In the genomic region with DNA sequence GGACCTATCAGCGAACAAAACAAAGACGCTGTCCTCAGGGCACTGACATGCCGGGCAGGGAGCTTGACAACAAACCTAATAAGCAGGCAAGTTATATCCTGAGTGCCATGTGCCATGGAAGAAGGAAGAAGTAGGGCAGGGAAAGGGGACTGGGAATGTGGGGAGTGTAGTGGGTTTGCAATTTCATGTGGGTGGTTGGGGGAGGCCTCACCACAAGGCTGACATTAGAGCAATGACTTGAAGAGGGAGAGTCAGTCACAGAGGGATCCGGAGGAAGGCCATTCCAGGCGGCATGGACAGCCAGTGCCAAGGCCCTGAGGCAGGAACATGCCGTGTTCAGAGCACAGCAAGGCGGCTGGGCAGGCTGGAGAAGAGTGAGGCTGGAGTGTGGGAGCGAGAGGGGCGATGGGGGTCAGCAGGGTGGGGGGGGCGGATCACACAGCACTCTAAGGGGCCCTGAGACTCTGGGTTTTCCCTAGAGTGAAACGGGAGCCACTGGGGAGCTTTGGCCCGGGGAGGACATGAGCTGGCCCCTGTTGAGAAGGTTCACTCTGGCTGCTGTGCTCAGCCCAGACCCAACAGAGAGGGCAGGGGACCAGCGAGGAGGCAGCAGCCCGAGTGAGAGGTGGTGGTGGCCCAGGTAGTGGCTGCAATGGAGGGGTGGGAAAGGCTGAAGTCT, we compare ENCODE assay signal across 20 cellular contexts.
DNase-seq lines count a peak whose midpoint lies in the region; ATAC-seq and TF ChIP-seq lines count a peak whose summit lies in the region.
"Had no signal": no experiment of that assay in that cellular context is flagged by ENCODE, and none has a peak within 500 bp of the region (broad histone marks: within the 10 kb centered on the region; RNA-seq: fewer than 3 reads in every experiment).

No MANE protein-coding gene starts in this region.

- no peaks in the 10 kb centered on the region for H3K9me3 Mint-ChIP-seq in activated CD4-positive, alpha-beta memory T cell treated with anti-CD3 and anti-CD28 coated beads for 36 hours
- H3K9me3 Mint-ChIP-seq in activated CD4-positive, alpha-beta memory T cell treated with anti-CD3 and anti-CD28 coated beads, Interleukin-2, amount 10 ng/mL, durations not matched to agents 7 days and 5 days: no peaks in the 10 kb centered on the region
- H3K9me3 Mint-ChIP-seq in T-cell (no peaks in the 10 kb centered on the region), glutamatergic neuron (ENCODE audit: unreplicated experiment) (peaks cover 28% of the 10 kb centered on the region)
- H3K9me3 Mint-ChIP-seq: activated T-helper 1 cell treated with anti-CD3 and anti-CD28 coated beads, Interleukin-12 subunit alpha, Interleukin-12 subunit beta, Interleukin-2, Interleukin-4 antibody, amounts not matched to agents 30 ng/mL and 10 ng/mL and 1 ng/mL, durations not matched to agents 14 hours and 24 hours and 36 hours had no signal

- H3K27ac ChIP-seq in sigmoid colon: peak overlapping the region; percentile 30 to 81 (median 68)
- H3K27ac ChIP-seq: BLaER1, WERI-Rb-1 had no signal

- CTCF ChIA-PET in activated CD4-positive, alpha-beta memory T cell treated with anti-CD3 and anti-CD28 coated beads for 36 hours (lab: Charles Lee): interaction anchor here (6.4 kb wide), 1 partner anchor 87 kb away, joined by 142 read pairs; the partner anchor contains the start of genes EFCAB9 and STK10
- CTCF ChIA-PET in activated CD4-positive, alpha-beta memory T cell treated with anti-CD3 and anti-CD28 coated beads, Interleukin-2, amount 10 ng/mL, durations not matched to agents 7 days and 5 days (lab: Charles Lee): interaction anchor here (1.2 to 2.9 kb wide), 2 partner anchors 85 to 87 kb away, joined by 3 to 8 read pairs; partner anchors contain the start of gene STK10
- CTCF ChIA-PET in T-cell (lab: Charles Lee): interaction anchor here (0.7 to 1.0 kb wide), 3 partner anchors 35 to 127 kb away, joined by 6 to 8 read pairs (median 7); no protein-coding TSS in a partner anchor

- H3K4me1 ChIP-seq in sigmoid colon: peaks cover 0 to 40% (median 35%) of the 10 kb centered on the region in 4 donors

- no peak for TF ChIP-seq POLR2A in sigmoid colon (IDR thresholded peaks at IDR 0.05)

- no peak for DNase-seq in activated CD4-positive, alpha-beta memory T cell treated with anti-CD3 and anti-CD28 coated beads for 36 hours
- DNase-seq in activated CD4-positive, alpha-beta memory T cell treated with anti-CD3 and anti-CD28 coated beads, Interleukin-2, amount 10 ng/mL, durations not matched to agents 7 days and 5 days: no peak
- DNase-seq in T-cell: no peak
- DNase-seq in glutamatergic neuron: no peak
- no peak for DNase-seq in sigmoid colon
- no peak for DNase-seq in activated CD4-positive, CD25-positive, alpha-beta regulatory T cell treated with anti-CD3 and anti-CD28 coated beads, Interleukin-2, amount 50 U/mL, for 72 hours
- no peak for DNase-seq in putamen (ENCODE audit: low spot score)
- no peak for DNase-seq in OCI-M1 (lab: John Stamatoyannopoulos, UW)
- DNase-seq: activated CD8-positive, alpha-beta memory T cell treated with anti-CD3 and anti-CD28 coated beads for 24 hours; amniotic stem cell; NCI-H1048; NCI-H2081; NCI-H510A; nucleus accumbens; RPMI8226; WERI-Rb-1 had no signal

- H3K27me3 Mint-ChIP-seq in activated CD4-positive, alpha-beta memory T cell treated with anti-CD3 and anti-CD28 coated beads for 36 hours: no peaks in the 10 kb centered on the region
- H3K27me3 Mint-ChIP-seq in activated CD4-positive, alpha-beta memory T cell treated with anti-CD3 and anti-CD28 coated beads, Interleukin-2, amount 10 ng/mL, durations not matched to agents 7 days and 5 days: no peaks in the 10 kb centered on the region
- no peaks in the 10 kb centered on the region for H3K27me3 Mint-ChIP-seq in T-cell
- H3K27me3 Mint-ChIP-seq in glutamatergic neuron (ENCODE audit: unreplicated experiment): peaks cover 18% of the 10 kb centered on the region

- H3K9me3 ChIP-seq in sigmoid colon: no peaks in the 10 kb centered on the region
- H3K9me3 ChIP-seq: A549, BLaER1 had no signal

- peaks cover 24% of the 10 kb centered on the region for H3K4me1 Mint-ChIP-seq in activated CD4-positive, alpha-beta memory T cell treated with anti-CD3 and anti-CD28 coated beads for 36 hours (ENCODE audit: low read depth)
- H3K4me1 Mint-ChIP-seq in activated CD4-positive, alpha-beta memory T cell treated with anti-CD3 and anti-CD28 coated beads, Interleukin-2, amount 10 ng/mL, durations not matched to agents 7 days and 5 days: peaks cover 41% of the 10 kb centered on the region
- peaks cover 20 to 33% (median 24%) of the 10 kb centered on the region in 3 donors for H3K4me1 Mint-ChIP-seq in T-cell
- H3K4me1 Mint-ChIP-seq in glutamatergic neuron (ENCODE audit: low read depth, unreplicated experiment): peaks cover 55% of the 10 kb centered on the region

- peak overlapping the region; percentile 34 for H3K27ac Mint-ChIP-seq in activated CD4-positive, alpha-beta memory T cell treated with anti-CD3 and anti-CD28 coated beads for 36 hours
- H3K27ac Mint-ChIP-seq in activated CD4-positive, alpha-beta memory T cell treated with anti-CD3 and anti-CD28 coated beads, Interleukin-2, amount 10 ng/mL, durations not matched to agents 7 days and 5 days: no peak overlapping the region
- H3K27ac Mint-ChIP-seq in T-cell: peak overlapping the region; percentile 56 to 77
- peak overlapping the region; percentile 99 for H3K27ac Mint-ChIP-seq in glutamatergic neuron (ENCODE audit: unreplicated experiment)
- H3K27ac Mint-ChIP-seq: activated T-helper 1 cell treated with anti-CD3 and anti-CD28 coated beads, Interleukin-12 subunit alpha, Interleukin-12 subunit beta, Interleukin-2, Interleukin-4 antibody, amounts not matched to agents 30 ng/mL and 10 ng/mL and 1 ng/mL, durations not matched to agents 14 hours and 24 hours and 36 hours had no signal

- POLR2A ChIA-PET in activated CD4-positive, alpha-beta memory T cell treated with anti-CD3 and anti-CD28 coated beads for 36 hours (lab: Charles Lee): no interaction called here
- POLR2A ChIA-PET in activated CD4-positive, alpha-beta memory T cell treated with anti-CD3 and anti-CD28 coated beads, Interleukin-2, amount 10 ng/mL, durations not matched to agents 7 days and 5 days (lab: Charles Lee): interaction anchor here (1.3 to 28.3 kb wide), 3 partner anchors 9 to 79 kb away, joined by 3 to 905 read pairs (median 5); partner anchors contain the start of gene STK10
- POLR2A ChIA-PET in T-cell (lab: Charles Lee): no interaction called here

- no peaks in the 10 kb centered on the region for H3K36me3 ChIP-seq in sigmoid colon
- H3K36me3 ChIP-seq: WERI-Rb-1 had no signal

- 94 to 98% methylated on average over 14 of the region's 14 CpGs for WGBS in sigmoid colon, 2 donors

- intact Hi-C loops in activated CD4-positive, alpha-beta memory T cell treated with anti-CD3 and anti-CD28 coated beads for 36 hours (cut with micrococcal nuclease): no loop called here
- intact Hi-C loops in sigmoid colon (cut with DNase I): loop anchor here (5.0 to 10.0 kb wide), 3 partner anchors 49 to 593 kb away; partner anchors contain the start of gene SH3PXD2B

- no peak for ATAC-seq in T-cell (replicated peaks in 1 of 4)
- ATAC-seq: left lobe of liver had no signal

- no peak for TF ChIP-seq EP300 in sigmoid colon (IDR thresholded peaks at IDR 0.05)

- peaks cover 51% of the 10 kb centered on the region for H3K36me3 Mint-ChIP-seq in activated CD4-positive, alpha-beta memory T cell treated with anti-CD3 and anti-CD28 coated beads for 36 hours
- peaks cover 82% of the 10 kb centered on the region for H3K36me3 Mint-ChIP-seq in activated CD4-positive, alpha-beta memory T cell treated with anti-CD3 and anti-CD28 coated beads, Interleukin-2, amount 10 ng/mL, durations not matched to agents 7 days and 5 days (ENCODE audit: low read depth)
- peaks cover 57% of the 10 kb centered on the region for H3K36me3 Mint-ChIP-seq in T-cell
- peaks cover 6% of the 10 kb centered on the region for H3K36me3 Mint-ChIP-seq in glutamatergic neuron (ENCODE audit: unreplicated experiment)

- no peak overlapping the region for H3K4me3 ChIP-seq in sigmoid colon
- H3K4me3 ChIP-seq: A549, BLaER1 had no signal

- TF ChIP-seq CTCF in glutamatergic neuron (IDR thresholded peaks at IDR 0.05; ENCODE audit: partially characterized antibody, unreplicated experiment) (no peak), sigmoid colon (IDR thresholded peaks at IDR 0.05) (no peak)

- H3K27me3 ChIP-seq in sigmoid colon: no peaks in the 10 kb centered on the region
- H3K27me3 ChIP-seq: BLaER1 had no signal

- no peak overlapping the region for H3K4me3 Mint-ChIP-seq in activated CD4-positive, alpha-beta memory T cell treated with anti-CD3 and anti-CD28 coated beads for 36 hours
- H3K4me3 Mint-ChIP-seq in activated CD4-positive, alpha-beta memory T cell treated with anti-CD3 and anti-CD28 coated beads, Interleukin-2, amount 10 ng/mL, durations not matched to agents 7 days and 5 days: no peak overlapping the region
- H3K4me3 Mint-ChIP-seq in T-cell: no peak overlapping the region
- peak overlapping the region; percentile 82 for H3K4me3 Mint-ChIP-seq in glutamatergic neuron (ENCODE audit: unreplicated experiment)
- H3K4me3 Mint-ChIP-seq: activated T-helper 1 cell treated with anti-CD3 and anti-CD28 coated beads, Interleukin-12 subunit alpha, Interleukin-12 subunit beta, Interleukin-2, Interleukin-4 antibody, amounts not matched to agents 30 ng/mL and 10 ng/mL and 1 ng/mL, durations not matched to agents 14 hours and 24 hours and 36 hours had no signal
